Comparison of ENCODE assay signal across 9 cellular contexts in the genomic region with DNA sequence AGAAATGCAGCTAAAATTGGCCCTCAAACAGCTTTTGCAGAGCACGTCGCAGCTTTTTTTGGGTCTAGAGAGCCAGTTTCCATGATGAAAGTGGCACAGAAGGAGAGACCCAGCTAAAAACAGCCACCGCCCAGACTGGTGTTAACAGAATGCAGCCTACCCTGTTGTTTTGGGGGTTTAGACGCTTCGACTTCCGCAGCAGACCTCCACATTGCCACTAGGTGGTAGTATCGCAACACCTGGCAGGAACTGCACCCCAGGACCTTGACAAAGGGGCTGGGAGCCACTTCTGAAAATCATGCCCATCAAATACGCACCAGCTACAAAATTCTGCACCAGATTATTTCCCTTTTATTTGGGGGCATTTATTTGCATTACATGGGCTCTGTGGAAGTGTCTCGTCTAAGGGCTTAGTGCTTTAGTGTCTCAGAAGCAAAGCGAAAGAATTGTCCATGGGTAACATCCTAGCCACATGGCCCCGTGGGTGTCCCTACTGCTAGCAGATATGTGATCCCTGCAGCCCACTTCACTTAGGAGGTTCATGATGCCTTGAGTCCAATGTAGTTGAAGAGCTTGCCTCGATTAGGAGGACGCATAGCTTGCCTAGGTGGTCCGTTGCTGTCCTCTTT.
DNase-seq lines count a peak whose midpoint lies in the region; ATAC-seq and TF ChIP-seq lines count a peak whose summit lies in the region.
"Had no signal": no experiment of that assay in that cellular context is flagged by ENCODE, and none has a peak within 500 bp of the region (broad histone marks: within the 10 kb centered on the region; RNA-seq: fewer than 3 reads in every experiment).

No MANE protein-coding gene starts in this region.

- no peak for TF ChIP-seq POLR2A in breast epithelium (IDR thresholded peaks at IDR 0.05)

- H3K4me3 ChIP-seq in breast epithelium (no peak overlapping the region), upper lobe of right lung (no peak overlapping the region)
- H3K4me3 ChIP-seq: SJSA1 had no signal

- H3K36me3 ChIP-seq in breast epithelium (no peaks in the 10 kb centered on the region), upper lobe of right lung (no peaks in the 10 kb centered on the region)
- H3K36me3 ChIP-seq: SJSA1 had no signal

- intact Hi-C loops in breast epithelium (cut with DNase I; ENCODE audit: low total_unique reads) (no loop called here), upper lobe of right lung (cut with DNase I) (no loop called here)

- no peaks in the 10 kb centered on the region for H3K9me3 ChIP-seq in breast epithelium
- H3K9me3 ChIP-seq in upper lobe of right lung, result no peaks in the 10 kb centered on the region
- H3K9me3 ChIP-seq: SJSA1 had no signal

- H3K27ac ChIP-seq in breast epithelium (no peak overlapping the region), upper lobe of right lung (no peak overlapping the region)
- H3K27ac ChIP-seq: SJSA1 had no signal

- in situ Hi-C loops in Caki2 (cut with HindIII; ENCODE audit: low pct_unique_long_range_greater_than_20kb, low sequenced_read_pairs), result no loop called here

- H3K27me3 ChIP-seq in breast epithelium (peaks cover 0 to 3% of the 10 kb centered on the region in 2 donors), upper lobe of right lung (no peaks in the 10 kb centered on the region)
- H3K27me3 ChIP-seq: SJSA1 had no signal

- ATAC-seq in GM19351 (IDR thresholded peaks at IDR 0.05; ENCODE audit: unreplicated experiment) (peak; percentile 85), upper lobe of right lung (peak; percentile 36), GM18907 (IDR thresholded peaks at IDR 0.05; ENCODE audit: unreplicated experiment) (no peak)

- DNase-seq in Caki2 (ENCODE audit: low read depth) (peak; percentile 15), NCI-H774 (lab: John Stamatoyannopoulos, UW) (peak; percentile 10), breast epithelium (ENCODE audit: low spot score in 2 of 2) (no peak), left kidney (ENCODE audit: low read depth, low spot score) (peak; percentile 73), upper lobe of right lung (no peak)
- no peak for DNase-seq in stimulated activated naive CD4-positive, alpha-beta T cell (lab: John Stamatoyannopoulos, UW)

- H3K4me1 ChIP-seq in breast epithelium (no peaks in the 10 kb centered on the region), upper lobe of right lung (no peaks in the 10 kb centered on the region)
- H3K4me1 ChIP-seq: SJSA1 had no signal

- TF ChIP-seq CTCF in breast epithelium (IDR thresholded peaks at IDR 0.05) (peak in 2 of 3 donors; percentile 43 to 47), upper lobe of right lung (IDR thresholded peaks at IDR 0.05) (peak; percentile 42)

Comparison
In these comparisons a context has a peak if more than half of its experiments do, and no peak if none do; other contexts are left out.
1. DNase-seq: peak in Caki2 (single experiment), NCI-H774 (single experiment) and left kidney (single experiment); none in breast epithelium (0 of 2), upper lobe of right lung (single experiment) and stimulated activated naive CD4-positive, alpha-beta T cell (0 of 6).